8 cellular contexts compared by ENCODE assay signal in the genomic region with DNA sequence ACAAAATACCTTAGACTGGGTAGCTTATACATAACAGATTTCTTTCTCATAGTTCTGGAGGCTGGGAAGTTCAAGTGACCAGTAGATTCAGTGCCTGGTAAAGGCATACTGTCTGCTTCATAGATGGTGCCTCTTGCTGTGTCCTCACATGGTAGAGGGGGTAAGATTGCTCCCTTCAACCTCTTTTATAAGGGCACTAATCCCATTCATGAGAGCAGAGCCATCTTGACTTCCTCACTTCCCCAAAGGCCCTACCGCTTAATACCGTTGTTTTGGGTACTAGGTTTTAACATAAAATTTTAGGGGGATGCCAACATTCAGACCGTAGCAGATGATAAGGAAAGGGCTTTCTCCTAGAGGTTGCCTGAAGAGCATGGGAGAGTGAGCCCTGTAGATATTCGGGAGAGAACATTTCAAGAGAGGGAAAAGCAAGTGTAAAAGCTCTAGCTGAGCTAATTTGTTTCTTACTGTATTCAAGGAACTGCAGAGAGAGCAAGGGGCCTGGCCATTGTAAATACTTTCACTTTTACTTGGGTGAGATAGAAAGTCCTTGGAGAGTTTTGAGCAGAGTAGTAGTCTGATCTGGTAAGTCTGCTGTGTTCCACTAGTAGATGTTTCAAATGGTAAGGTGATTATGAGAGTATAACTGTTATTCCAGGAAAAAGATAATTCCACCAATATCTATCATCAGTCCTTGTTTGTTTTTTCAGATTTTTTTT. TPM values are rescaled to one million over a fixed set of nuclear protein-coding genes. Genes with fewer than 3 reads are reported as not detected.
DNase-seq lines count a peak whose midpoint lies in the region; ATAC-seq and TF ChIP-seq lines count a peak whose summit lies in the region.

No MANE protein-coding gene starts in this region.

- H3K4me1 ChIP-seq in cardiac muscle cell (ENCODE audit: low read depth): no peaks in the 10 kb centered on the region
- peaks cover 0 to 12% of the 10 kb centered on the region in 2 donors for H3K4me1 ChIP-seq in right atrium auricular region
- peaks cover 40% of the 10 kb centered on the region for H3K4me1 ChIP-seq in skeletal muscle satellite cell (ENCODE audit: control insufficient read depth, insufficient read depth, low read length)
- peaks cover 4 to 5% of the 10 kb centered on the region in 2 donors for H3K4me1 ChIP-seq in aorta (ENCODE audit: control insufficient read depth in 1 of 2, insufficient read depth in 2 of 2, low read length in 2 of 2)

- H3K27me3 ChIP-seq in cardiac muscle cell: no peaks in the 10 kb centered on the region
- H3K27me3 ChIP-seq in right atrium auricular region: no peaks in the 10 kb centered on the region
- no peaks in the 10 kb centered on the region for H3K27me3 ChIP-seq in skeletal muscle satellite cell (ENCODE audit: control insufficient read depth, insufficient read depth, low read length)
- H3K27me3 ChIP-seq in aorta (ENCODE audit: control insufficient read depth in 1 of 2, insufficient read depth in 2 of 2, low read length in 1 of 2): no peaks in the 10 kb centered on the region

- DNase-seq in cardiac muscle cell (ENCODE audit: low read depth in 1 of 2, low spot score in 1 of 2) (peak in 1 of 2 donors; percentile 55), right atrium auricular region (ENCODE audit: low spot score) (no peak), aorta (no peak), NCI-H2196 (lab: John Stamatoyannopoulos, UW; ENCODE audit: unreplicated experiment) (no peak)
- DNase-seq in activated naive CD8-positive, alpha-beta T cell treated with anti-CD3 and anti-CD28 coated beads, Interleukin-2, amount 10 ng/mL, durations not matched to agents 7 days and 5 days: no peak
- no peak for DNase-seq in stimulated activated CD4-positive, alpha-beta T cell treated with anti-CD3 and anti-CD28 coated beads, Interleukin-15, amount 100 ng/mL, for 24 hours

- intact Hi-C loops in aorta (cut with DNase I): no loop called here

- H3K27me3 Mint-ChIP-seq in activated naive CD8-positive, alpha-beta T cell treated with anti-CD3 and anti-CD28 coated beads, Interleukin-2, amount 10 ng/mL, durations not matched to agents 7 days and 5 days: no peaks in the 10 kb centered on the region

- H3K4me1 Mint-ChIP-seq in activated naive CD8-positive, alpha-beta T cell treated with anti-CD3 and anti-CD28 coated beads, Interleukin-2, amount 10 ng/mL, durations not matched to agents 7 days and 5 days: peaks cover 19% of the 10 kb centered on the region

- peaks cover 6% of the 10 kb centered on the region for H3K36me3 Mint-ChIP-seq in activated naive CD8-positive, alpha-beta T cell treated with anti-CD3 and anti-CD28 coated beads, Interleukin-2, amount 10 ng/mL, durations not matched to agents 7 days and 5 days

- no peak overlapping the region for H3K9ac ChIP-seq in skeletal muscle satellite cell (ENCODE audit: low read depth, low read length)

- peaks cover 1% of the 10 kb centered on the region for H3K9me3 Mint-ChIP-seq in activated naive CD8-positive, alpha-beta T cell treated with anti-CD3 and anti-CD28 coated beads, Interleukin-2, amount 10 ng/mL, durations not matched to agents 7 days and 5 days

- H3K4me3 ChIP-seq in cardiac muscle cell (no peak overlapping the region), right atrium auricular region (no peak overlapping the region), skeletal muscle satellite cell (ENCODE audit: low read length) (no peak overlapping the region), aorta (ENCODE audit: low read length in 2 of 2) (peak overlapping the region in 1 of 2 donors; percentile 34)

- H3K4me3 Mint-ChIP-seq in activated naive CD8-positive, alpha-beta T cell treated with anti-CD3 and anti-CD28 coated beads, Interleukin-2, amount 10 ng/mL, durations not matched to agents 7 days and 5 days: peak overlapping the region; percentile 53

- H3K27ac ChIP-seq in cardiac muscle cell (peak overlapping the region; percentile 0), right atrium auricular region (no peak overlapping the region), aorta (ENCODE audit: low read depth in 1 of 2, low read length in 2 of 2) (no peak overlapping the region)

- WGBS in aorta, 2 donors: 35 to 37% methylated on average over 4 of the region's 4 CpGs

- ATAC-seq in HG03103 (IDR thresholded peaks at IDR 0.05; ENCODE audit: low read depth, unreplicated experiment) (peak; percentile 97), aorta (ENCODE audit: low FRiP score) (no peak)
- ATAC-seq in activated naive CD8-positive, alpha-beta T cell treated with anti-CD3 and anti-CD28 coated beads, Interleukin-2, amount 10 ng/mL, durations not matched to agents 7 days and 5 days (ENCODE audit: low read depth): peak; percentile 96

- H3K27ac Mint-ChIP-seq in activated naive CD8-positive, alpha-beta T cell treated with anti-CD3 and anti-CD28 coated beads, Interleukin-2, amount 10 ng/mL, durations not matched to agents 7 days and 5 days: peak overlapping the region; percentile 74

- no peaks in the 10 kb centered on the region for H3K9me3 ChIP-seq in cardiac muscle cell (ENCODE audit: low read depth)
- H3K9me3 ChIP-seq in right atrium auricular region: no peaks in the 10 kb centered on the region
- no peaks in the 10 kb centered on the region for H3K9me3 ChIP-seq in skeletal muscle satellite cell (replicated peaks; ENCODE audit: low read length)
- H3K9me3 ChIP-seq in aorta (ENCODE audit: control insufficient read depth, low read length): no peaks in the 10 kb centered on the region

- H3K36me3 ChIP-seq in cardiac muscle cell (no peaks in the 10 kb centered on the region), right atrium auricular region (no peaks in the 10 kb centered on the region), skeletal muscle satellite cell (ENCODE audit: insufficient read depth, low read length) (no peaks in the 10 kb centered on the region), aorta (ENCODE audit: control insufficient read depth in 1 of 2, insufficient read depth in 2 of 2, low read length in 1 of 2) (no peaks in the 10 kb centered on the region)

- TF ChIP-seq CTCF in cardiac muscle cell (IDR thresholded peaks at IDR 0.05; ENCODE audit: low read depth, low read length) (no peak), right atrium auricular region (IDR thresholded peaks at IDR 0.05) (no peak)

- POLR2A ChIA-PET in activated naive CD8-positive, alpha-beta T cell treated with anti-CD3 and anti-CD28 coated beads, Interleukin-2, amount 10 ng/mL, durations not matched to agents 7 days and 5 days (lab: Charles Lee): interaction anchor here (0.6 kb wide), 1 partner anchor 110 kb away, joined by 3 read pairs; no protein-coding TSS in a partner anchor

- peak overlapping the region; percentile 5 for H3K4me2 ChIP-seq in skeletal muscle satellite cell (ENCODE audit: low read length)

RNA-seq across cellular contexts. Expression of a gene that starts 27.3 kb away (rescaled TPM):
- 43.2 and 46.3 TPM in 2 replicates for total RNA-seq in cardiac muscle cell
- polyA plus RNA-seq in cardiac muscle cell: 15.9 and 21.6 TPM in 2 replicates
- total RNA-seq in right atrium auricular region: 10 to 100 TPM; 25.9 to 32.5 TPM
- 10 to 100 TPM; 19.0 to 19.8 TPM for total RNA-seq in activated naive CD8-positive, alpha-beta T cell treated with anti-CD3 and anti-CD28 coated beads, Interleukin-2, amount 10 ng/mL, durations not matched to agents 7 days and 5 days
- 20.1 and 22.3 TPM in 2 replicates for total RNA-seq in skeletal muscle satellite cell (2012; rRNA removed)
- total RNA-seq in aorta: 10 to 100 TPM; 38.3 to 44.5 TPM
- polyA plus RNA-seq in aorta: 10 to 100 TPM in 1 of 2 donors, 1 to 10 TPM in 1; 5.0 to 10.2 TPM
